Comparison of ENCODE assay signal across 14 cellular contexts in the genomic region with DNA sequence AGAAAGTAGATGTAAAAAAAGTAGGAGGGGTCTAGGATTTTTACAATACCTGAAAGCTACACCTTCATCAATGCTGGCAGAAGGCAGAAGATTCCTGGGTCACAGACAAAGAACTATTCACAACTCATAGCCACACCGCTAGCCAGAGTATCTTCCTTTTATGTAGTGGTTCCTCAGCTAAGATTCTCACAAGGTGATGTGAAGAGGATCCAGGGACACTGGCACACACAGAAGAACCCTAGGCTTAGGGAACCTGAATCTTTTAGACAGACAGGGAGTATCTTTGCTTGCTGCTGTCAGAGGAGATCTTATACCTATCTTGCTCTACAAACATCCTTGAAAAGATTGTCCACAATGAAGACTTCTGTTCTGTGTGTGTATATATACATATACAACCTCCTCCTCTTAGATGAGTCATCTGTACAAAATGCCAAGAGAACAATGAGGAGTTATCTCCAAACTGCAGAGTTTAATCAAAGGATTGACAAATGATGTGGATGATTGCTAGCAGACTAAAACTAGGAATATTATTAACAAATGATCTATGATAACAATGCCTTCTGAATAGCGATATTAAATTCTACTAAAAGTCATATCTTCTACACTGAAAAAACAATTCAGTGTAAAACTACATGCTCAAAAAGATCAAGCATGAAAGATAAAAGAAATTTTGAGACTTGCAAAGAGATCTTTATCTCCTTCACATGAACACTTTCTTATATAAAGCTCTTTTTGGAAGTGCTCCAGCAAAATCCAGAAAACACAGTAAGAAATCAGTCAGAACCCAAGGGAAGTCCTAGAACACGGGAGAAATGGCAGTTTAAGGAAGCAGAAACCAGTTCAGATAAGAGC.
DNase-seq lines count a peak whose midpoint lies in the region; ATAC-seq, FAIRE-seq and TF ChIP-seq lines count a peak whose summit lies in the region.
"Had no signal": no experiment of that assay in that cellular context is flagged by ENCODE, and none has a peak within 500 bp of the region (broad histone marks: within the 10 kb centered on the region; RNA-seq: fewer than 3 reads in every experiment).

No MANE protein-coding gene starts in this region.

- H3K36me3 ChIP-seq in RWPE2 (ENCODE audit: low read depth) (no peaks in the 10 kb centered on the region), endothelial cell of umbilical vein (ENCODE audit: control insufficient read depth in 2 of 2, extremely low read depth in 1 of 2, insufficient read depth in 2 of 2, low read length in 2 of 2) (no peaks in the 10 kb centered on the region)

- TF ChIP-seq CTCF in RWPE2 (IDR thresholded peaks at IDR 0.05; ENCODE audit: poor library complexity, severe bottlenecking), result no peak
- no peak for TF ChIP-seq CTCF in endothelial cell of umbilical vein (IDR thresholded peaks at IDR 0.05; ENCODE audit: extremely low read depth in 1 of 2, insufficient read depth in 1 of 2, low read depth in 1 of 2, low read length in 2 of 2)

- H3K9me3 ChIP-seq in RWPE2 (ENCODE audit: severe bottlenecking) (no peaks in the 10 kb centered on the region), endothelial cell of umbilical vein (replicated peaks; ENCODE audit: control insufficient read depth, insufficient read depth, low read length) (no peaks in the 10 kb centered on the region)

- H3K9ac ChIP-seq in endothelial cell of umbilical vein (replicated peaks; ENCODE audit: extremely low read depth, insufficient read depth, low read length), result no peak overlapping the region

- H3K9me1 ChIP-seq in endothelial cell of umbilical vein (replicated peaks; ENCODE audit: control insufficient read depth, extremely low read depth, insufficient read depth, low read length), result no peaks in the 10 kb centered on the region

- intact Hi-C loops in endothelial cell of umbilical vein (cut with micrococcal nuclease), result loop anchor here (2.0 to 5.0 kb wide), 3 partner anchors 115 to 1075 kb away; no protein-coding TSS in a partner anchor

- dilution Hi-C loops in endothelial cell of umbilical vein (cut with MboI; ENCODE audit: extremely low pct_ligation_motif_present, low sequenced_read_pairs), result no loop called here

- no peak overlapping the region for H2AFZ ChIP-seq in endothelial cell of umbilical vein (ENCODE audit: low read depth, low read length)

- CTCF ChIA-PET in endothelial cell of umbilical vein (lab: Charles Lee), result interaction anchor here (0.8 kb wide), 1 partner anchor 125 kb away, joined by 3 read pairs; no protein-coding TSS in a partner anchor

- peak overlapping the region; percentile 88 for H3K4me2 ChIP-seq in endothelial cell of umbilical vein (ENCODE audit: insufficient read depth, low read length)

- no peaks in the 10 kb centered on the region for H4K20me1 ChIP-seq in endothelial cell of umbilical vein (replicated peaks; ENCODE audit: control insufficient read depth, extremely low read depth, insufficient read depth, low read length)

- H3K27me3 ChIP-seq in RWPE2 (ENCODE audit: insufficient read depth, poor library complexity, severe bottlenecking), result no peaks in the 10 kb centered on the region
- H3K27me3 ChIP-seq in endothelial cell of umbilical vein (ENCODE audit: control insufficient read depth in 2 of 2, insufficient read depth in 2 of 2, low read length in 2 of 2), result no peaks in the 10 kb centered on the region

- POLR2A ChIA-PET in endothelial cell of umbilical vein (lab: Charles Lee), result no interaction called here

- peak; percentile 68 for FAIRE-seq in endothelial cell of umbilical vein (lab: Jason Lieb, UNC)

- H3K4me3 ChIP-seq in RWPE2 (ENCODE audit: severe bottlenecking) (no peak overlapping the region), endothelial cell of umbilical vein (replicated peaks in 1 of 3; ENCODE audit: insufficient read depth in 1 of 3, low read depth in 1 of 3, low read length in 3 of 3) (peak overlapping the region in 1 of 3 experiments; percentile 22)
- H3K4me3 ChIP-seq: coronary artery had no signal

- ATAC-seq in RWPE2 (ENCODE audit: low read depth), result peak; percentile 87

- H3K4me1 ChIP-seq in RWPE2 (ENCODE audit: insufficient read depth, poor library complexity, severe bottlenecking) (peaks cover 15% of the 10 kb centered on the region), endothelial cell of umbilical vein (ENCODE audit: control insufficient read depth, extremely low read depth, insufficient read depth, low read length) (peaks cover 24% of the 10 kb centered on the region)

- TF ChIP-seq POLR2A in endothelial cell of umbilical vein (IDR thresholded peaks at IDR 0.05; ENCODE audit: low read depth, low read length), result no peak

- H3K27ac ChIP-seq in RWPE2 (ENCODE audit: poor library complexity, severe bottlenecking) (peak overlapping the region; percentile 56), endothelial cell of umbilical vein (ENCODE audit: insufficient read depth, low read depth, low read length) (peak overlapping the region; percentile 55)
- H3K27ac ChIP-seq: coronary artery had no signal

- no TSS peak for BruUV-seq in endothelial cell of umbilical vein (replicated peaks; lab: Mats Ljungman, UMichigan)

- no peaks in the 10 kb centered on the region for H3K79me2 ChIP-seq in endothelial cell of umbilical vein (ENCODE audit: control insufficient read depth, insufficient read depth, low read length)

- DNase-seq in DMS53 (lab: John Stamatoyannopoulos, UW) (peak; percentile 48), DMS53 treated with DMSO at 0.1 percent for 48 hours (lab: John Stamatoyannopoulos, UW; ENCODE audit: unreplicated experiment) (no peak), RWPE2 (ENCODE audit: low spot score) (no peak), endothelial cell of umbilical vein (ENCODE audit: low read depth, low spot score) (peak; percentile 80), renal cortical epithelial cell (ENCODE audit: low read depth) (peak; percentile 35), SHP77 treated with DMSO at 0.1 percent for 48 hours (lab: John Stamatoyannopoulos, UW) (no peak), SIG-M5 (lab: John Stamatoyannopoulos, UW) (no peak), Kasumi-1 (lab: John Stamatoyannopoulos, UW) (no peak)
- DNase-seq: 8988T; CD4-positive, alpha-beta T cell; midbrain; occipital lobe; stimulated activated CD4-positive, alpha-beta T cell treated with anti-CD3 and anti-CD28 coated beads, Interleukin-12 subunit alpha, Interleukin-12 subunit beta, amount 100 ng/mL, for 4 hours had no signal

TF ChIP-seq in endothelial cell of umbilical vein, 7 proteins besides CTCF, POLR2A, EP300 and RAD21:
- peak; percentile 84 for TF ChIP-seq FOS (IDR thresholded peaks at IDR 0.05; ENCODE audit: borderline replicate concordance, insufficient read depth, low read length)
- no peak for TF ChIP-seq MAX (IDR thresholded peaks at IDR 0.05; ENCODE audit: insufficient read depth, insufficient read length)
- no peak for TF ChIP-seq POLR2AphosphoS5 (IDR thresholded peaks at IDR 0.05; ENCODE audit: insufficient read depth, low read depth, low read length)
- peak; percentile 68 for TF ChIP-seq GATA2 (IDR thresholded peaks at IDR 0.05; ENCODE audit: insufficient read depth, insufficient read length, low read depth, low read length)
- TF ChIP-seq MYC (IDR thresholded peaks at IDR 0.05; ENCODE audit: low read depth, low read length), result no peak
- no peak for TF ChIP-seq EZH2 (IDR thresholded peaks at IDR 0.05; ENCODE audit: borderline replicate concordance, low read depth, low read length, severe bottlenecking)
- TF ChIP-seq JUN (IDR thresholded peaks at IDR 0.05; ENCODE audit: borderline replicate concordance, insufficient read depth, insufficient read length, low read depth), result peak; percentile 89

Comparison
In these comparisons a context has a peak if more than half of its experiments do, and no peak if none do; other contexts are left out.
1. DNase-seq: peak in DMS53 (single experiment), endothelial cell of umbilical vein (single experiment) and renal cortical epithelial cell (single experiment); none in DMS53 treated with DMSO at 0.1 percent for 48 hours (single experiment), RWPE2 (single experiment), SHP77 treated with DMSO at 0.1 percent for 48 hours (single experiment), SIG-M5 (single experiment) and Kasumi-1 (0 of 2).